ENCODE assay signal across 11 cellular contexts in the genomic region with DNA sequence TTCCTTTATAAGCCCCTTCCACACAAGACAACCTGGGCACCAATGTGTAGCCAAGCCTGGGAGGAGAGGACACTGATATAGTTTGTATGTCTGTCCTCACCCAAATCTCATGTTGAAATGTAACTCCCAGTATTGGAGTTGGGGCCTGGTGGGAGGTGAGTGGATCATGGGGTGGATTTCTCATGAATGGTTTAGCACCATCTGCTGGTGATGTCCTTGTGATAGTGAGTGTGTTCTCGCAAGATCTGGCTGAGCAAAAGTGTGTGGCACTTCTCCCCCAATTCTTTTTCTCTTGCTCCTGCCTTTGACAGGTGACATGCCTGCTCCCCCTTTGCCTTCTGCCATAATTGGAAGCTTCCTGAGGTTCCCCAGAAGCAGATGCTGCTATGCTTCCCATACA.
DNase-seq lines count a peak whose midpoint lies in the region; ATAC-seq, FAIRE-seq and TF ChIP-seq lines count a peak whose summit lies in the region.
"Had no signal": no experiment of that assay in that cellular context is flagged by ENCODE, and none has a peak within 500 bp of the region (broad histone marks: within the 10 kb centered on the region; RNA-seq: fewer than 3 reads in every experiment).

No MANE protein-coding gene starts in this region.

- no peaks in the 10 kb centered on the region for H3K9me3 ChIP-seq in DND-41 (ENCODE audit: insufficient read depth, low read length, severe bottlenecking)
- H3K9me3 ChIP-seq in CD4-positive, alpha-beta memory T cell (ENCODE audit: control insufficient read depth in 1 of 2, low read length in 2 of 2), result no peaks in the 10 kb centered on the region
- H3K9me3 ChIP-seq: vagina had no signal

- FAIRE-seq in HTR-8/SVneo (lab: Jason Lieb, UNC), result no peak

- no peaks in the 10 kb centered on the region for H3K27me3 ChIP-seq in DND-41 (ENCODE audit: insufficient read depth, low read length, poor library complexity)
- H3K27me3 ChIP-seq in CD4-positive, alpha-beta memory T cell (ENCODE audit: insufficient read depth, low read length), result no peaks in the 10 kb centered on the region
- H3K27me3 ChIP-seq: vagina had no signal

- ATAC-seq in DND-41 (ENCODE audit: insufficient read depth, low read depth), result no peak
- no peak for ATAC-seq in GM18870 (IDR thresholded peaks at IDR 0.05; ENCODE audit: unreplicated experiment)
- no peak for ATAC-seq in GM21786 (IDR thresholded peaks at IDR 0.05; ENCODE audit: unreplicated experiment)
- ATAC-seq: effector memory CD8-positive, alpha-beta T cell; naive thymus-derived CD4-positive, alpha-beta T cell had no signal

- intact Hi-C loops in CD4-positive, alpha-beta memory T cell (cut with micrococcal nuclease), result no loop called here

- H3K4me2 ChIP-seq in DND-41 (ENCODE audit: insufficient read depth, low read length), result no peak overlapping the region

- H3K27me3 Mint-ChIP-seq in CD4-positive, alpha-beta memory T cell, result peaks cover 11 to 18% of the 10 kb centered on the region in 2 donors

- no peak overlapping the region for H3K4me3 Mint-ChIP-seq in CD4-positive, alpha-beta memory T cell
- H3K4me3 Mint-ChIP-seq: effector memory CD8-positive, alpha-beta T cell; naive thymus-derived CD4-positive, alpha-beta T cell had no signal

- no peaks in the 10 kb centered on the region for H3K4me1 Mint-ChIP-seq in CD4-positive, alpha-beta memory T cell
- H3K4me1 Mint-ChIP-seq: naive thymus-derived CD4-positive, alpha-beta T cell had no signal

- no peaks in the 10 kb centered on the region for H3K36me3 Mint-ChIP-seq in CD4-positive, alpha-beta memory T cell
- H3K36me3 Mint-ChIP-seq: naive thymus-derived CD4-positive, alpha-beta T cell had no signal

- POLR2A ChIA-PET in CD4-positive, alpha-beta memory T cell (lab: Charles Lee; ENCODE audit: partially characterized antibody), result no interaction called here

- H3K4me3 ChIP-seq in DND-41 (ENCODE audit: low read depth in 1 of 2, low read length in 2 of 2), result no peak overlapping the region
- no peak overlapping the region for H3K4me3 ChIP-seq in CD4-positive, alpha-beta memory T cell (ENCODE audit: low read length in 2 of 2)
- H3K4me3 ChIP-seq: vagina had no signal

- no peaks in the 10 kb centered on the region for H3K9me3 Mint-ChIP-seq in CD4-positive, alpha-beta memory T cell
- H3K9me3 Mint-ChIP-seq: effector memory CD8-positive, alpha-beta T cell; naive thymus-derived CD4-positive, alpha-beta T cell had no signal

- DNase-seq in DND-41 (no peak), HT-29 (ENCODE audit: low spot score) (peak; percentile 26), SK-MEL-5 (ENCODE audit: low read depth, low spot score) (peak; percentile 48), inferior parietal cortex (ENCODE audit: extremely low spot score) (peak; percentile 4), HTR-8/SVneo (ENCODE audit: insufficient read length, low spot score) (no peak)
- no peak for DNase-seq in CD4-positive, alpha-beta memory T cell
- DNase-seq: effector memory CD8-positive, alpha-beta T cell; naive thymus-derived CD4-positive, alpha-beta T cell had no signal

- TF ChIP-seq CTCF in DND-41 (IDR thresholded peaks at IDR 0.05; ENCODE audit: borderline replicate concordance, extremely low read depth, low read length, poor library complexity, severe bottlenecking), result peak; percentile 37

- no peak overlapping the region for H2AFZ ChIP-seq in DND-41 (ENCODE audit: low read depth, low read length)

- no peaks in the 10 kb centered on the region for H3K4me1 ChIP-seq in DND-41 (ENCODE audit: insufficient read depth, low read length)
- H3K4me1 ChIP-seq in CD4-positive, alpha-beta memory T cell (ENCODE audit: insufficient read depth, low read length), result no peaks in the 10 kb centered on the region
- H3K4me1 ChIP-seq: vagina had no signal

- no peaks in the 10 kb centered on the region for H4K20me1 ChIP-seq in DND-41 (ENCODE audit: insufficient read depth, low read length)

- no peaks in the 10 kb centered on the region for H3K79me2 ChIP-seq in DND-41 (ENCODE audit: insufficient read depth, low read length)

- no peak overlapping the region for H3K27ac ChIP-seq in DND-41 (ENCODE audit: low read length)
- no peak overlapping the region for H3K27ac ChIP-seq in CD4-positive, alpha-beta memory T cell (ENCODE audit: low read depth, low read length)
- H3K27ac ChIP-seq: vagina had no signal

- CTCF ChIA-PET in CD4-positive, alpha-beta memory T cell (lab: Charles Lee; ENCODE audit: partially characterized antibody), result no interaction called here

- H3K36me3 ChIP-seq in DND-41 (ENCODE audit: insufficient read depth, low read length), result no peaks in the 10 kb centered on the region
- no peaks in the 10 kb centered on the region for H3K36me3 ChIP-seq in CD4-positive, alpha-beta memory T cell (ENCODE audit: insufficient read depth, low read length)
- H3K36me3 ChIP-seq: vagina had no signal

- H3K9ac ChIP-seq in DND-41 (ENCODE audit: low read depth, low read length), result no peak overlapping the region

- in situ Hi-C loops in SK-MEL-5 (cut with HindIII; ENCODE audit: low pct_unique_long_range_greater_than_20kb, low sequenced_read_pairs), result no loop called here

- no peak overlapping the region for H3K27ac Mint-ChIP-seq in CD4-positive, alpha-beta memory T cell
- H3K27ac Mint-ChIP-seq: effector memory CD8-positive, alpha-beta T cell; naive thymus-derived CD4-positive, alpha-beta T cell had no signal

Comparison
In these comparisons a context has a peak if more than half of its experiments do, and no peak if none do; other contexts are left out.
1. DNase-seq: peak in HT-29 (single experiment), SK-MEL-5 (single experiment) and inferior parietal cortex (single experiment); none in DND-41 (single experiment), HTR-8/SVneo (single experiment) and CD4-positive, alpha-beta memory T cell (0 of 5).